ENCODE assay signal across 8 cellular contexts in the genomic region with DNA sequence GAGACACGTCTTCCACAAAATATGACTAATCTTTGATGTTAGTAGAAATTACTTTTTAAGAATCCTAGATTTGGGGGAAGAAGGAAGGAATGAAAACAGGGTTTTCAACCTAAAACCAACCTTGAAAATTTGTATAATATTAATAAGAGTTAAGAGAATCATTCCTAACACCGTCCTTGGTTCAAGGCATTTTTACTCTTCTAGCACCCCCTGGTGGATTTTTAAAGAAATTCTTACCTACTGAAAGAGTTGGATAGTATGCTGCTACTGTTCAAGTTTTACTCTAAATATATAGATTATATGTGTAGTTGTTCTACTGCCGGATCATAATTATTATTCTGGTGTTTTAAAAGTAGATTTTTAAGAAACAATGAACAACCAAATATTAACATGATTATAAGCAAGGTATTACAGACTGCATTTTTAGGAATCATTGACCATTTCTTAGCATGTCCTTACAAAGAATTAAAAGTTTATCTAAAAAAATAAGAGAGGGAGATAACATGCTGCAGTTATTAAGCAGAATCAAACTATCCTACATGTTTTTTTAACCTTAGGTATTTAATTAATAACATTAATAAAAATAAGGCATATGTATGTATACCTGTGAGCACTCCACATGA. TPM values are rescaled to one million over a fixed set of nuclear protein-coding genes. Genes with fewer than 3 reads are reported as not detected.
DNase-seq lines count a peak whose midpoint lies in the region; ATAC-seq and TF ChIP-seq lines count a peak whose summit lies in the region.

No MANE protein-coding gene starts in this region.

- H3K4ac ChIP-seq in IMR-90 (ENCODE audit: low read depth, low read length) = no peak overlapping the region

- H2AFZ ChIP-seq in IMR-90 (replicated peaks; ENCODE audit: low read length, poor library complexity) (no peak overlapping the region), PC-9 (no peak overlapping the region)

- H3K27me3 ChIP-seq in IMR-90 (ENCODE audit: control insufficient read depth, insufficient read depth, low read length) (no peaks in the 10 kb centered on the region), PC-9 (ENCODE audit: insufficient read depth, low read depth) (no peaks in the 10 kb centered on the region)

- TF ChIP-seq POLR2A in IMR-90 (IDR thresholded peaks at IDR 0.05; ENCODE audit: low read depth, low read length) = no peak

- intact Hi-C loops in IMR-90 (cut with micrococcal nuclease) = loop anchor here (1.0 kb wide), 2 partner anchors 889 to 910 kb away; no protein-coding TSS in a partner anchor
- intact Hi-C loops in PC-9 (cut with micrococcal nuclease; ENCODE audit: unreplicated experiment) = loop anchor here (1.0 to 5.0 kb wide), 3 partner anchors 889 to 964 kb away; no protein-coding TSS in a partner anchor

- no peak overlapping the region for H2BK5ac ChIP-seq in IMR-90 (ENCODE audit: low read depth, low read length, poor library complexity, severe bottlenecking)

- H3K79me2 ChIP-seq in PC-9 (ENCODE audit: low read depth) = no peaks in the 10 kb centered on the region

- H4K5ac ChIP-seq in IMR-90 (ENCODE audit: low read depth, low read length) = no peak overlapping the region

- no peak overlapping the region for H2BK20ac ChIP-seq in IMR-90 (ENCODE audit: low read depth, low read length)

- no peaks in the 10 kb centered on the region for H3K9me3 ChIP-seq in IMR-90 (ENCODE audit: control insufficient read depth, insufficient read depth, low read length)
- no peaks in the 10 kb centered on the region for H3K9me3 ChIP-seq in PC-9 (ENCODE audit: insufficient read depth, low read depth)

- peak; percentile 88 for TF ChIP-seq RAD21 in IMR-90 (IDR thresholded peaks at IDR 0.05; ENCODE audit: low read length)

- BruUV-seq in IMR-90 (replicated peaks; lab: Mats Ljungman, UMichigan) (no TSS peak), PC-9 (replicated peaks; lab: Mats Ljungman, UMichigan) (no TSS peak)

- H3K9ac ChIP-seq in IMR-90 (ENCODE audit: low read depth, low read length) = no peak overlapping the region

- no peak overlapping the region for H2AK9ac ChIP-seq in IMR-90 (replicated peaks; ENCODE audit: low read depth, low read length, poor library complexity)

- CTCF ChIA-PET in IMR-90 (lab: Yijun Ruan, JAX) = interaction anchor here (0.7 kb wide), 1 partner anchor 489 kb away, joined by 3 read pairs; no protein-coding TSS in a partner anchor
- CTCF ChIA-PET in PC-9 (lab: Charles Lee) = no interaction called here

- in situ Hi-C loops in IMR-90 (cut with MboI; ENCODE audit: low sequenced_read_pairs) = no loop called here

- POLR2A ChIA-PET in IMR-90 (lab: Charles Lee; ENCODE audit: unreplicated experiment) (no interaction called here), PC-9 (lab: Charles Lee; ENCODE audit: unreplicated experiment) (no interaction called here)

- no peak overlapping the region for H3K56ac ChIP-seq in IMR-90 (ENCODE audit: extremely low read depth, insufficient read depth, low read length)

- H4K20me1 ChIP-seq in IMR-90 (ENCODE audit: insufficient read depth, low read length) = no peaks in the 10 kb centered on the region
- no peaks in the 10 kb centered on the region for H4K20me1 ChIP-seq in PC-9 (ENCODE audit: insufficient read depth)

- H3K9me1 ChIP-seq in IMR-90 (ENCODE audit: insufficient read depth, low read length) = no peaks in the 10 kb centered on the region

- H3K9me2 ChIP-seq in PC-9 (ENCODE audit: insufficient read depth) = no peaks in the 10 kb centered on the region

- peak; percentile 75 for TF ChIP-seq CTCF in IMR-90 (conservative IDR thresholded peaks at IDR 0.05; ENCODE audit: low read depth, low read length)
- peak; percentile 86 for TF ChIP-seq CTCF in PC-9 (conservative IDR thresholded peaks at IDR 0.05)
- peak; percentile 49 for TF ChIP-seq CTCF in epithelial cell of esophagus (IDR thresholded peaks at IDR 0.05; ENCODE audit: insufficient read depth, low read depth, low read length, missing control alignments)

- no peak overlapping the region for H3K18ac ChIP-seq in IMR-90 (ENCODE audit: low read depth, low read length)

- H3K36me3 ChIP-seq in IMR-90 (ENCODE audit: control insufficient read depth, insufficient read depth, low read length) (no peaks in the 10 kb centered on the region), PC-9 (ENCODE audit: low read depth) (no peaks in the 10 kb centered on the region)

- no peak overlapping the region for H2BK15ac ChIP-seq in IMR-90 (ENCODE audit: low read depth, low read length)

- no peak overlapping the region for H3K23ac ChIP-seq in IMR-90 (ENCODE audit: low read depth, low read length)

- H3F3A ChIP-seq in PC-9 (ENCODE audit: insufficient read depth, low read depth) = no peaks in the 10 kb centered on the region

- dilution Hi-C loops in IMR-90 (cut with HindIII; ENCODE audit: low sequenced_read_pairs, unreplicated experiment) = loop anchor here (25.0 kb wide), 1 partner anchor 869 kb away; no protein-coding TSS in a partner anchor

- H4K8ac ChIP-seq in IMR-90 (ENCODE audit: low read depth in 2 of 2, low read length in 2 of 2) = no peak overlapping the region

- no peak overlapping the region for H4K91ac ChIP-seq in IMR-90 (ENCODE audit: insufficient read depth, low read depth, low read length)

- DNase-seq in DMS 273 treated with DMSO at 0.1 percent for 48 hours (lab: John Stamatoyannopoulos, UW) (peak; percentile 4), IMR-90 (peak; percentile 61), PC-9 (peak in 1 of 2 experiments; percentile 37), epithelial cell of esophagus (ENCODE audit: low read depth) (peak; percentile 72), pons (ENCODE audit: low spot score) (peak; percentile 77)
- DNase-seq in activated effector memory CD4-positive, alpha-beta T cell treated with Interleukin-2 at 50 U/mL for 16 hours = no peak

- no peak overlapping the region for H2BK120ac ChIP-seq in IMR-90 (ENCODE audit: low read depth, low read length)

- no peak overlapping the region for H3K14ac ChIP-seq in IMR-90 (replicated peaks; ENCODE audit: low read depth, low read length)

- WGBS in IMR-90 (ENCODE audit: extremely low coverage in 2 of 2, insufficient read length in 1 of 2), 2 experiments = no CpG with 5 or more reads among the region's 3 CpGs

- no peak overlapping the region for H2AK5ac ChIP-seq in IMR-90 (ENCODE audit: low read depth, low read length)

- H3K79me1 ChIP-seq in IMR-90 (ENCODE audit: low read depth in 1 of 2, low read length in 2 of 2) = no peaks in the 10 kb centered on the region

- ATAC-seq in GM21390 (IDR thresholded peaks at IDR 0.05; ENCODE audit: unreplicated experiment) = peak; percentile 83
- ATAC-seq in IMR-90 (ENCODE audit: low read depth) = peak; percentile 82
- no peak for ATAC-seq in GM21367 (IDR thresholded peaks at IDR 0.05; ENCODE audit: unreplicated experiment)

- H3K4me2 ChIP-seq in IMR-90 (ENCODE audit: low read depth, low read length) (no peak overlapping the region), PC-9 (no peak overlapping the region)

- H3K4me1 ChIP-seq in IMR-90 (ENCODE audit: control insufficient read depth, insufficient read depth, low read length) (no peaks in the 10 kb centered on the region), PC-9 (replicated peaks; ENCODE audit: insufficient read depth) (no peaks in the 10 kb centered on the region)

- no peak overlapping the region for H3K4me3 ChIP-seq in IMR-90 (ENCODE audit: insufficient read depth, low read depth, low read length)
- no peak overlapping the region for H3K4me3 ChIP-seq in PC-9
- no peak overlapping the region for H3K4me3 ChIP-seq in epithelial cell of esophagus (ENCODE audit: low read length)

- H3K27ac ChIP-seq in IMR-90 (ENCODE audit: insufficient read depth, low read length) = no peak overlapping the region
- no peak overlapping the region for H3K27ac ChIP-seq in PC-9

TF ChIP-seq in IMR-90, 13 proteins besides CTCF, POLR2A, EP300 and RAD21:
- TF ChIP-seq, protein P1, sequence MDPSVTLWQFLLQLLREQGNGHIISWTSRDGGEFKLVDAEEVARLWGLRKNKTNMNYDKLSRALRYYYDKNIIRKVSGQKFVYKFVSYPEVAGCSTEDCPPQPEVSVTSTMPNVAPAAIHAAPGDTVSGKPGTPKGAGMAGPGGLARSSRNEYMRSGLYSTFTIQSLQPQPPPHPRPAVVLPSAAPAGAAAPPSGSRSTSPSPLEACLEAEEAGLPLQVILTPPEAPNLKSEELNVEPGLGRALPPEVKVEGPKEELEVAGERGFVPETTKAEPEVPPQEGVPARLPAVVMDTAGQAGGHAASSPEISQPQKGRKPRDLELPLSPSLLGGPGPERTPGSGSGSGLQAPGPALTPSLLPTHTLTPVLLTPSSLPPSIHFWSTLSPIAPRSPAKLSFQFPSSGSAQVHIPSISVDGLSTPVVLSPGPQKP (IDR thresholded peaks at IDR 0.05; ENCODE audit: borderline replicate concordance, low read depth, low read length) = no peak
- TF ChIP-seq MAZ (IDR thresholded peaks at IDR 0.05; ENCODE audit: borderline replicate concordance, low read depth, low read length) (no peak), SMC3 (IDR thresholded peaks at IDR 0.05; ENCODE audit: low read depth, low read length) (peak; percentile 90)
TF ChIP-seq in IMR-90: peak in this region for 1.

RNA-seq across cellular contexts. Expression of a gene that starts 7.4 kb away (rescaled TPM):
- total RNA-seq in IMR-90 (2012; rRNA removed) (1.6 and 1.7 TPM in 2 replicates), PC-9 (2021) (1.9 and 3.4 TPM in 2 replicates)
- 0.85 and 1.1 TPM in 2 replicates for polyA plus RNA-seq in IMR-90 (2012; rRNA removed)
- 0.12 and 0.24 TPM in 2 replicates for polyA plus RNA-seq in IMR-90 (2012; cell fraction: cytosol; rRNA removed)
- 0.03 and 1.5 TPM in 2 replicates for polyA plus RNA-seq in IMR-90 (2012; cell fraction: nucleus; rRNA removed; ENCODE audit: low replicate concordance)
